ENCODE assay signal across 15 cellular contexts in genomic region chr1:87204441-87204840, GRCh38.
DNase-seq lines count a peak whose midpoint lies in the region; ATAC-seq, FAIRE-seq and TF ChIP-seq lines count a peak whose summit lies in the region.
"Had no signal": no experiment of that assay in that cellular context is flagged by ENCODE, and none has a peak within 500 bp of the region (broad histone marks: within the 10 kb centered on the region; RNA-seq: fewer than 3 reads in every experiment).

No MANE protein-coding gene starts in this region.

- in situ Hi-C loops in GM23248 (cut with MboI) = no loop called here

- H3K9me3 ChIP-seq in GM23248 (ENCODE audit: low read depth) (no peaks in the 10 kb centered on the region), PC-3 (ENCODE audit: low read length) (no peaks in the 10 kb centered on the region), esophagus muscularis mucosa (no peaks in the 10 kb centered on the region), subcutaneous abdominal adipose tissue (ENCODE audit: control insufficient read depth in 5 of 5, low read length in 5 of 5) (no peaks in the 10 kb centered on the region)

- TF ChIP-seq EP300 in esophagus muscularis mucosa (IDR thresholded peaks at IDR 0.05) = no peak

- no TSS peak for BruUV-seq in PC-3 (replicated peaks; lab: Mats Ljungman, UMichigan)

- 7 to 8% methylated on average over 3 of the region's 3 CpGs for WGBS in GM23248 (ENCODE audit: low coverage in 1 of 2, low lambda C conversion rate in 2 of 2, missing lambda C conversion rate in 2 of 2), 2 experiments
- whole genome bisulfite sequencing in esophagus muscularis mucosa = 62% methylated on average over 3 of the region's 3 CpGs

- H3K27ac ChIP-seq in GM23248 = peak overlapping the region; percentile 89
- H3K27ac ChIP-seq in PC-3 (ENCODE audit: low read length) = peak overlapping the region; percentile 32
- H3K27ac ChIP-seq in esophagus muscularis mucosa (replicated peaks in 1 of 4) = no peak overlapping the region
- peak overlapping the region; percentile 14 for H3K27ac ChIP-seq in subcutaneous abdominal adipose tissue (ENCODE audit: low read depth, low read length)

- no peak for TF ChIP-seq POLR2A in esophagus muscularis mucosa (IDR thresholded peaks at IDR 0.05; ENCODE audit: low read depth)
- no peak for TF ChIP-seq POLR2A in GM12892 (IDR thresholded peaks at IDR 0.05; ENCODE audit: low read depth, low read length)

- POLR2A ChIA-PET in PC-3 (lab: Charles Lee; ENCODE audit: unreplicated experiment) = interaction anchor here (0.7 kb wide), 1 partner anchor 932 kb away, joined by 3 read pairs; no protein-coding TSS in a partner anchor

- H3F3A ChIP-seq in GM23248 (ENCODE audit: insufficient read depth) = peaks cover 21% of the 10 kb centered on the region
- H3F3A ChIP-seq in PC-3 (ENCODE audit: low read length, unreplicated experiment) = no peaks in the 10 kb centered on the region

- H3K36me3 ChIP-seq in GM23248 (ENCODE audit: low read depth) = no peaks in the 10 kb centered on the region
- no peaks in the 10 kb centered on the region for H3K36me3 ChIP-seq in PC-3 (ENCODE audit: low read depth, low read length)
- H3K36me3 ChIP-seq in esophagus muscularis mucosa = no peaks in the 10 kb centered on the region
- H3K36me3 ChIP-seq in subcutaneous abdominal adipose tissue (ENCODE audit: control insufficient read depth in 5 of 5, insufficient read depth in 5 of 5, low read length in 5 of 5) = no peaks in the 10 kb centered on the region

- TF ChIP-seq CTCF in PC-3 (conservative IDR thresholded peaks at IDR 0.05; ENCODE audit: low read depth, low read length) (no peak), esophagus muscularis mucosa (IDR thresholded peaks at IDR 0.05) (no peak)

- H3K79me2 ChIP-seq in GM23248 (ENCODE audit: insufficient read depth) = no peaks in the 10 kb centered on the region
- no peaks in the 10 kb centered on the region for H3K79me2 ChIP-seq in PC-3 (ENCODE audit: low read length)

- CTCF ChIA-PET in PC-3 (lab: Charles Lee) = no interaction called here

- DNase-seq in GM23248 (peak; percentile 63), PC-3 (no peak), esophagus muscularis mucosa (ENCODE audit: extremely low spot score) (peak; percentile 5), GM12892 (ENCODE audit: insufficient read length) (no peak)
- DNase-seq: H9, Karpas-422, NCI-H1092 treated with DMSO at 0.1 percent for 48 hours, NCI-H146, NCI-H2171, RPMI8226, SIG-M5 had no signal

- peak overlapping the region; percentile 85 for H3K4me2 ChIP-seq in GM23248 (ENCODE audit: unreplicated experiment)
- peak overlapping the region; percentile 7 for H3K4me2 ChIP-seq in PC-3 (ENCODE audit: low read length)

- no peaks in the 10 kb centered on the region for H4K20me1 ChIP-seq in GM23248 (ENCODE audit: insufficient read depth)
- H4K20me1 ChIP-seq in PC-3 (ENCODE audit: low read length) = no peaks in the 10 kb centered on the region

- peak overlapping the region; percentile 52; the same call in 1 of the 2 replicates for H2AFZ ChIP-seq in GM23248
- H2AFZ ChIP-seq in PC-3 (ENCODE audit: low read length) = 0 out of 2 replicates have a peak overlapping the region, but pooled peaks have one; percentile 13

- ATAC-seq in PC-3 (no peak), GM21723 (IDR thresholded peaks at IDR 0.05; ENCODE audit: unreplicated experiment) (no peak), HG03095 (IDR thresholded peaks at IDR 0.05; ENCODE audit: unreplicated experiment) (no peak)

- intact Hi-C loops in PC-3 (cut with micrococcal nuclease) (no loop called here), esophagus muscularis mucosa (cut with DNase I) (no loop called here)

- H3K9me2 ChIP-seq in GM23248 (ENCODE audit: insufficient read depth) = no peaks in the 10 kb centered on the region
- H3K9me2 ChIP-seq in PC-3 (replicated peaks; ENCODE audit: low read length) = no peaks in the 10 kb centered on the region

- H3K4me3 ChIP-seq in GM23248 (peak overlapping the region; percentile 62), PC-3 (ENCODE audit: low read length) (no peak overlapping the region), esophagus muscularis mucosa (no peak overlapping the region), subcutaneous abdominal adipose tissue (ENCODE audit: low read depth in 1 of 5, low read length in 5 of 5) (no peak overlapping the region)

- H3K27me3 ChIP-seq in GM23248 (replicated peaks; ENCODE audit: insufficient read depth) = no peaks in the 10 kb centered on the region
- H3K27me3 ChIP-seq in PC-3 (ENCODE audit: low read length) = no peaks in the 10 kb centered on the region
- H3K27me3 ChIP-seq in esophagus muscularis mucosa = no peaks in the 10 kb centered on the region
- H3K27me3 ChIP-seq in subcutaneous abdominal adipose tissue (ENCODE audit: control insufficient read depth in 5 of 5, insufficient read depth in 4 of 5, low read length in 5 of 5) = no peaks in the 10 kb centered on the region

- peaks cover 16% of the 10 kb centered on the region for H3K4me1 ChIP-seq in GM23248 (ENCODE audit: insufficient read depth)
- H3K4me1 ChIP-seq in PC-3 (ENCODE audit: insufficient read depth, low read length) = peaks cover 24% of the 10 kb centered on the region
- H3K4me1 ChIP-seq in esophagus muscularis mucosa = peaks cover 0 to 11% (median 8%) of the 10 kb centered on the region in 4 donors
- H3K4me1 ChIP-seq in subcutaneous abdominal adipose tissue (ENCODE audit: control insufficient read depth in 5 of 5, insufficient read depth in 5 of 5, low read length in 5 of 5) = no peaks in the 10 kb centered on the region

- H3K9ac ChIP-seq in GM23248 = peak overlapping the region; percentile 77
- H3K9ac ChIP-seq in PC-3 (ENCODE audit: low read length) = no peak overlapping the region
- H3K9ac ChIP-seq in subcutaneous abdominal adipose tissue (ENCODE audit: low read length in 5 of 5) = no peak overlapping the region

- no peak for FAIRE-seq in GM12892 (lab: Jason Lieb, UNC)
- FAIRE-seq: HTR-8/SVneo had no signal

Comparison
In these comparisons a context has a peak if more than half of its experiments do, and no peak if none do; other contexts are left out.
1. DNase-seq: peak in GM23248 (single experiment) and esophagus muscularis mucosa (single experiment); none in PC-3 (single experiment) and GM12892 (single experiment).
2. H3K27ac ChIP-seq: peak in GM23248 (single experiment), PC-3 (single experiment) and subcutaneous abdominal adipose tissue (single experiment); none in esophagus muscularis mucosa (0 of 4).